In the genomic region with DNA sequence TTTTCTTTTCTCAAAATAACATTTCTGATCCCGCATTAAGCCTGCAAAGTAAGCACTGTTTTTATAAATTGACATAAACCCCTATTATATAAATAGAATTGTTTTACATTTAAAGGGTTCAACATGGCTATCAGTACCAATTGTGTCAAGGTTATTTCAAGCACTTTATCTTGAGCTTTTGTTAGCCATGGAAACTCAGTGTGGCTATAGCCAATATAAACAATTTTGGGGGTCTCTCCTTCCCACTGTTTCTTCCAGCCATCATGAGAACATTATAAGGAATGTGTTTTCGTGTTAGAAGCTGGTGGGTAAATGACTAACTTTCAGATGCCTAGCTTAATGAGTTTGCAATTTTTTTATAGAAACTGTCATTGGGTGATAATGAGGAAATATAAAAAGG, we compare ENCODE assay signal across 25 cellular contexts.
"Had no signal": no experiment of that assay in that cellular context is flagged by ENCODE, and none has a peak within 500 bp of the region (broad histone marks: within the 10 kb centered on the region; RNA-seq: fewer than 3 reads in every experiment).

No MANE protein-coding gene starts in this region.

- H3K9me3 ChIP-seq: prostate gland, right lobe of liver, stomach, thyroid gland had no signal

- H3K27ac ChIP-seq: coronary artery, neural progenitor cell, prostate gland, right lobe of liver, thyroid gland had no signal

- H2AFZ ChIP-seq: neural progenitor cell had no signal

- H3K4me2 ChIP-seq: neural progenitor cell had no signal

- H3K9me3 Mint-ChIP-seq: effector memory CD8-positive, alpha-beta T cell; immature natural killer cell; memory B cell; naive B cell; nephron; neural progenitor cell; stimulated activated effector memory CD8-positive, alpha-beta T cell treated with anti-CD3 and anti-CD28 coated beads, Interleukin-12 subunit alpha, Interleukin-12 subunit beta, amount 100 ng/mL, for 72 hours had no signal

- H3K4me1 ChIP-seq: neural progenitor cell, prostate gland, right lobe of liver, thyroid gland had no signal

- H3K36me3 ChIP-seq: neural progenitor cell, prostate gland, right lobe of liver, thyroid gland had no signal

- ATAC-seq: effector memory CD8-positive, alpha-beta T cell; left colon; right lobe of liver; stimulated activated effector memory CD8-positive, alpha-beta T cell treated with anti-CD3 and anti-CD28 coated beads, Interleukin-12 subunit alpha, Interleukin-12 subunit beta, amount 100 ng/mL, for 72 hours had no signal

- H3K27ac Mint-ChIP-seq: effector memory CD8-positive, alpha-beta T cell; immature natural killer cell; memory B cell; naive B cell; nephron; neural progenitor cell; stimulated activated effector memory CD8-positive, alpha-beta T cell treated with anti-CD3 and anti-CD28 coated beads, Interleukin-12 subunit alpha, Interleukin-12 subunit beta, amount 100 ng/mL, for 72 hours had no signal

- FAIRE-seq: endometrium, frontal cortex had no signal

- H3K27me3 ChIP-seq: neural progenitor cell, right lobe of liver, stomach, thyroid gland had no signal

- H3K9ac ChIP-seq: neural progenitor cell had no signal

- DNase-seq: dermis blood vessel endothelial cell; effector memory CD8-positive, alpha-beta T cell; hypothalamus; immature natural killer cell; islet precursor cell; kidney glomerular epithelial cell; left colon; naive B cell; retina; right lobe of liver; stimulated activated CD4-positive, alpha-beta T cell treated with anti-CD3 and anti-CD28 coated beads, Interleukin-2, amount 100 ng/mL, for 24 hours; stimulated activated CD4-positive, alpha-beta T cell treated with anti-CD3 and anti-CD28 coated beads, Interleukin-4, amount 100 ng/mL, for 24 hours; stimulated activated naive CD4-positive, alpha-beta T cell treated with Interleukin-2 at 50 U/mL for 16 hours; stomach; thyroid gland; trophoblast cell had no signal

- H3K4me3 ChIP-seq: coronary artery, lung, neural progenitor cell, prostate gland, right lobe of liver, stomach, thyroid gland had no signal
